Comparison of ENCODE assay signal across 13 cellular contexts in the genomic region with DNA sequence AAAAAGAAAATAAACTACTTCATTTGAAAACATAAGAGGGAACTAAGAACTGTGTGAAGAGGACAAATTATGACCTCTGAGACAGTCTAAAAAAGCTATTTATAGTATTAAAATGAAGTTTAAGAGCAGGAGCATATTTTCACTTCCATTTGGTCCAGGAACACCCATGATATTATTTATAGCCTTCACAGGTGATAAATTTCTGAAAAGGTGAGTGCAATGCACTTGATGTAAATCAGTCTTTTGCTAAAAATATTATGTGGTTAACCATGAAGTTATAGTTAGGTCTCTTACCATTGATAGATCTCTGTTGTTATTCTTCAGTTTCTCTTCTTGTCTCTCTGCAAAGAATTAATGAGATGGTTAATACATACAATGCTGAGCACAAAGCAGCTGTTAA. TPM values are rescaled to one million over a fixed set of nuclear protein-coding genes. Genes with fewer than 3 reads are reported as not detected.
DNase-seq lines count a peak whose midpoint lies in the region; ATAC-seq and TF ChIP-seq lines count a peak whose summit lies in the region.
"Had no signal": no experiment of that assay in that cellular context is flagged by ENCODE, and none has a peak within 500 bp of the region (broad histone marks: within the 10 kb centered on the region; RNA-seq: fewer than 3 reads in every experiment).

No MANE protein-coding gene starts in this region.

- no peaks in the 10 kb centered on the region for H3K27me3 Mint-ChIP-seq in T-helper 2 cell treated with Interferon-gamma antibody and Interleukin-4, amounts not matched to agents 5 μg/mL and 100 μg/mL, for 36 hours (ENCODE audit: low read depth)

- TF ChIP-seq POLR2A in Peyer's patch (IDR thresholded peaks at IDR 0.05), result no peak

- H3K9me3 Mint-ChIP-seq in T-helper 2 cell treated with Interferon-gamma antibody and Interleukin-4, amounts not matched to agents 5 μg/mL and 100 μg/mL, for 36 hours, result no peaks in the 10 kb centered on the region

- H3K27me3 ChIP-seq in GM06990 (replicated peaks; ENCODE audit: control insufficient read depth, insufficient read depth, low read length) (no peaks in the 10 kb centered on the region), Peyer's patch (no peaks in the 10 kb centered on the region)
- H3K27me3 ChIP-seq: heart right ventricle had no signal

- H3K9me3 ChIP-seq in Peyer's patch, result no peaks in the 10 kb centered on the region
- H3K9me3 ChIP-seq: heart right ventricle had no signal

- peaks cover 0 to under 1% (median 0%) of the 10 kb centered on the region in 4 donors for H3K4me1 ChIP-seq in Peyer's patch
- H3K4me1 ChIP-seq: heart right ventricle, parathyroid adenoma had no signal

- H3K36me3 Mint-ChIP-seq in T-helper 2 cell treated with Interferon-gamma antibody and Interleukin-4, amounts not matched to agents 5 μg/mL and 100 μg/mL, for 36 hours (ENCODE audit: low read depth), result peaks cover 34% of the 10 kb centered on the region

- ATAC-seq in GM19372 (IDR thresholded peaks at IDR 0.05; ENCODE audit: low read depth, unreplicated experiment), result peak; percentile 93
- peak; percentile 95 for ATAC-seq in HG02678 (IDR thresholded peaks at IDR 0.05; ENCODE audit: unreplicated experiment)
- ATAC-seq in HG03432 (IDR thresholded peaks at IDR 0.05; ENCODE audit: unreplicated experiment), result peak; percentile 94
- ATAC-seq: heart right ventricle had no signal

- DNase-seq in GM06990 (ENCODE audit: extremely low read depth, insufficient read length) (peak; percentile 38), nucleus accumbens (lab: John Stamatoyannopoulos, UW) (no peak), Peyer's patch (no peak), inferior parietal cortex (ENCODE audit: extremely low spot score) (no peak)
- no peak for DNase-seq in T-helper 2 cell treated with Interferon-gamma antibody and Interleukin-4, amounts not matched to agents 5 μg/mL and 100 μg/mL, for 36 hours (ENCODE audit: low spot score)
- DNase-seq: heart right ventricle; NCI-H82; stimulated activated CD4-positive, alpha-beta T cell treated with anti-CD3 and anti-CD28 coated beads, Interleukin-4, amount 100 ng/mL, for 4 hours; T-helper 1 cell had no signal

- H3K27ac ChIP-seq in Peyer's patch, result no peak overlapping the region
- H3K27ac ChIP-seq: heart right ventricle, parathyroid adenoma had no signal

- TF ChIP-seq CTCF in GM06990 (IDR thresholded peaks at IDR 0.05; ENCODE audit: insufficient read depth, low read length, poor library complexity, severe bottlenecking) (no peak), Peyer's patch (IDR thresholded peaks at IDR 0.05) (no peak)

- H3K4me3 ChIP-seq in GM06990 (replicated peaks; ENCODE audit: low read depth, low read length) (no peak overlapping the region), Peyer's patch (no peak overlapping the region)
- H3K4me3 ChIP-seq: heart right ventricle had no signal

- peaks cover 13% of the 10 kb centered on the region for H3K4me1 Mint-ChIP-seq in T-helper 2 cell treated with Interferon-gamma antibody and Interleukin-4, amounts not matched to agents 5 μg/mL and 100 μg/mL, for 36 hours (ENCODE audit: low read depth)

- H3K4me3 Mint-ChIP-seq in T-helper 2 cell treated with Interferon-gamma antibody and Interleukin-4, amounts not matched to agents 5 μg/mL and 100 μg/mL, for 36 hours, result no peak overlapping the region

- H3K36me3 ChIP-seq in GM06990 (ENCODE audit: control insufficient read depth, insufficient read depth, low read length) (peaks cover 2% of the 10 kb centered on the region), Peyer's patch (peaks cover 0 to 71% (median 0%) of the 10 kb centered on the region in 3 donors)

- no peak overlapping the region for H3K27ac Mint-ChIP-seq in T-helper 2 cell treated with Interferon-gamma antibody and Interleukin-4, amounts not matched to agents 5 μg/mL and 100 μg/mL, for 36 hours

RNA-seq across cellular contexts. Expression of a gene that starts 14.7 kb away (rescaled TPM):
- total RNA-seq in Peyer's patch, result 100 to 1,000 TPM in 1 of 4 donors, 10 to 100 TPM in 3; 29.7 to 183 (median 72.9) TPM

RNA-seq across cellular contexts. Expression of a gene that starts 55.6 kb away (rescaled TPM):
- total RNA-seq in Peyer's patch, result 100 to 1,000 TPM in 1 of 4 donors, 10 to 100 TPM in 3; 54.5 to 104 (median 74.0) TPM
